In the genomic region with DNA sequence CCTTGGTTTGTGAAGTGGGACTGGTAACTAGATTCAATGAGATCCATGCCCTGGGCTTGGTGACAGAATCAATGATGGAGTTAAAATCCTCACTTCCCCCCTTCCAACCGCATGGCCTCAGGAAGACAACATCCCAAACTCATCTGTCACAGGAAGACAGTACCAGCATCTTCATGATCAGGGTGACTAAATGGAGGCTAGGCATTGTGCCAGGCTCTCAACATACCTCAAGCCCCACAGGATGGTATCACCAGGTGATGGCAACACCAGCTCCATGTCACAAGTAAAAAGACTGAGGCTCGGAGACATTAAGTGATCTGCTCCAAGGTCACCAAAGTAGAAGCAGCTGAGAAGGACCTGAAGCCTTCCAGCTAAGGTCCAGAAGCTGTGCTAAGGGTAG, we compare ENCODE assay signal across 15 cellular contexts.
"Had no signal": no experiment of that assay in that cellular context is flagged by ENCODE, and none has a peak within 500 bp of the region (broad histone marks: within the 10 kb centered on the region; RNA-seq: fewer than 3 reads in every experiment).

No MANE protein-coding gene starts in this region.

- H3K9me3 ChIP-seq: ovary, stomach had no signal

- H3K36me3 Mint-ChIP-seq: activated naive CD8-positive, alpha-beta T cell treated with anti-CD3 and anti-CD28 coated beads, Interleukin-2, amount 10 ng/mL, durations not matched to agents 7 days and 5 days; type B pancreatic cell had no signal

- DNase-seq: activated CD4-positive, alpha-beta T cell treated with anti-CD3 and anti-CD28 coated beads, Interleukin-2, amount 10 ng/mL, durations not matched to agents 7 days and 5 days; activated CD4-positive, CD25-positive, alpha-beta regulatory T cell; activated naive CD8-positive, alpha-beta T cell treated with anti-CD3 and anti-CD28 coated beads, Interleukin-2, amount 10 ng/mL, durations not matched to agents 7 days and 5 days; amygdala; dorsolateral prefrontal cortex; foreskin keratinocyte; glutamatergic neuron; hypothalamus; ovary; stimulated activated CD4-positive, alpha-beta T cell treated with anti-CD3 and anti-CD28 coated beads, Interleukin-4, amount 100 ng/mL, for 1 hour; stomach had no signal

- H3K27me3 ChIP-seq: cardiac muscle cell, dorsolateral prefrontal cortex, foreskin keratinocyte, ovary, stomach had no signal

- ATAC-seq: foreskin keratinocyte, sciatic nerve had no signal

- H3K9me3 Mint-ChIP-seq: activated CD4-positive, alpha-beta T cell treated with anti-CD3 and anti-CD28 coated beads, Interleukin-2, amount 10 ng/mL, durations not matched to agents 7 days and 5 days; activated naive CD8-positive, alpha-beta T cell treated with anti-CD3 and anti-CD28 coated beads, Interleukin-2, amount 10 ng/mL, durations not matched to agents 7 days and 5 days; type B pancreatic cell had no signal

- H3K4me3 ChIP-seq: cardiac muscle cell, dorsolateral prefrontal cortex, ovary, smooth muscle cell, stomach had no signal

- H3K27me3 Mint-ChIP-seq: activated CD4-positive, alpha-beta T cell treated with anti-CD3 and anti-CD28 coated beads, Interleukin-2, amount 10 ng/mL, durations not matched to agents 7 days and 5 days; activated naive CD8-positive, alpha-beta T cell treated with anti-CD3 and anti-CD28 coated beads, Interleukin-2, amount 10 ng/mL, durations not matched to agents 7 days and 5 days; type B pancreatic cell had no signal

- H3K27ac Mint-ChIP-seq: activated CD4-positive, alpha-beta T cell treated with anti-CD3 and anti-CD28 coated beads, Interleukin-2, amount 10 ng/mL, durations not matched to agents 7 days and 5 days; activated naive CD8-positive, alpha-beta T cell treated with anti-CD3 and anti-CD28 coated beads, Interleukin-2, amount 10 ng/mL, durations not matched to agents 7 days and 5 days; type B pancreatic cell had no signal

- H3K36me3 ChIP-seq: cardiac muscle cell, ovary, stomach had no signal

- H3K27ac ChIP-seq: cardiac muscle cell, dorsolateral prefrontal cortex, foreskin keratinocyte, ovary had no signal

- H3K4me2 ChIP-seq: smooth muscle cell had no signal

- H3K4me3 Mint-ChIP-seq: activated CD4-positive, alpha-beta T cell treated with anti-CD3 and anti-CD28 coated beads, Interleukin-2, amount 10 ng/mL, durations not matched to agents 7 days and 5 days; activated naive CD8-positive, alpha-beta T cell treated with anti-CD3 and anti-CD28 coated beads, Interleukin-2, amount 10 ng/mL, durations not matched to agents 7 days and 5 days; type B pancreatic cell had no signal
